8 cellular contexts compared by ENCODE assay signal in genomic region chr5:53095931-53096525, GRCh38. TPM values are rescaled to one million over a fixed set of nuclear protein-coding genes. Genes with fewer than 3 reads are reported as not detected.
DNase-seq lines count a peak whose midpoint lies in the region; ATAC-seq and TF ChIP-seq lines count a peak whose summit lies in the region.

No MANE protein-coding gene starts in this region.

- CTCF ChIA-PET in Panc1 (lab: Charles Lee): no interaction called here

- H3K4me3 Mint-ChIP-seq in CD14-positive monocyte (no peak overlapping the region), type B pancreatic cell (no peak overlapping the region)

- H3K4me1 Mint-ChIP-seq in CD14-positive monocyte (no peaks in the 10 kb centered on the region), type B pancreatic cell (ENCODE audit: unreplicated experiment) (peaks cover 10% of the 10 kb centered on the region)

- ATAC-seq in GM19035 (IDR thresholded peaks at IDR 0.05; ENCODE audit: unreplicated experiment): peak; percentile 87
- ATAC-seq in HG03460 (IDR thresholded peaks at IDR 0.05; ENCODE audit: unreplicated experiment): peak; percentile 56
- peak; percentile 37; the same call in 1 of the 2 replicates for ATAC-seq in Panc1
- peak; percentile 76 for ATAC-seq in omental fat pad (ENCODE audit: low FRiP score)

- H3K27ac Mint-ChIP-seq in CD14-positive monocyte (no peak overlapping the region), type B pancreatic cell (no peak overlapping the region)

- BruUV-seq in Panc1 (replicated peaks; lab: Mats Ljungman, UMichigan): no TSS peak

- peaks cover 27 to 34% of the 10 kb centered on the region in 2 donors for H3K36me3 Mint-ChIP-seq in CD14-positive monocyte
- peaks cover 4% of the 10 kb centered on the region for H3K36me3 Mint-ChIP-seq in type B pancreatic cell

- H3K36me3 ChIP-seq in Panc1 (ENCODE audit: control insufficient read depth, insufficient read depth, low read length): peaks cover 20% of the 10 kb centered on the region; the same call in 1 of the 2 replicates

- peaks cover 11% of the 10 kb centered on the region for H3K4me1 ChIP-seq in Panc1 (ENCODE audit: control insufficient read depth, insufficient read depth, low read length)

- no peak overlapping the region for H3K4me3 ChIP-seq in Panc1 (ENCODE audit: low read depth in 2 of 2, low read length in 2 of 2)
- no peak overlapping the region for H3K4me3 ChIP-seq in fibroblast of pulmonary artery (replicated peaks; ENCODE audit: low read depth, low read length)

- TF ChIP-seq CTCF in CD14-positive monocyte (IDR thresholded peaks at IDR 0.05) (peak; percentile 93), Panc1 (IDR thresholded peaks at IDR 0.05) (peak; percentile 83; the same call in 1 of the 2 replicates), fibroblast of pulmonary artery (IDR thresholded peaks at IDR 0.05; ENCODE audit: low read length, missing control alignments) (peak; percentile 85), omental fat pad (IDR thresholded peaks at IDR 0.05) (peak in 1 of 3 donors; percentile 61), type B pancreatic cell (conservative IDR thresholded peaks at IDR 0.05) (peak; percentile 94)

- no peaks in the 10 kb centered on the region for H3K27me3 ChIP-seq in Panc1 (ENCODE audit: control insufficient read depth, insufficient read depth, low read length)

- POLR2A ChIA-PET in Panc1 (lab: Charles Lee): no interaction called here

- no peak overlapping the region for H3K27ac ChIP-seq in Panc1 (ENCODE audit: low read length)

- DNase-seq in CD14-positive monocyte (ENCODE audit: low spot score): no peak
- DNase-seq in Panc1 (ENCODE audit: low read depth, low spot score): peak; percentile 73
- peak; percentile 35 for DNase-seq in activated T-helper 1 cell treated with Interleukin-2 at 50 U/mL for 16 hours (ENCODE audit: low read depth)
- peak; percentile 85 for DNase-seq in fibroblast of pulmonary artery (ENCODE audit: low read depth)
- DNase-seq in omental fat pad (ENCODE audit: low spot score): peak; percentile 68
- no peak for DNase-seq in type B pancreatic cell (ENCODE audit: extremely low spot score, unreplicated experiment)

- H3K27me3 Mint-ChIP-seq in CD14-positive monocyte (ENCODE audit: low read depth in 3 of 3) (no peaks in the 10 kb centered on the region), type B pancreatic cell (no peaks in the 10 kb centered on the region)

- H3K9me3 ChIP-seq in Panc1 (ENCODE audit: control insufficient read depth, insufficient read depth, low read depth, low read length): no peaks in the 10 kb centered on the region

- intact Hi-C loops in CD14-positive monocyte (cut with micrococcal nuclease): loop anchor here (5.0 to 10.0 kb wide), 2 partner anchors 149 to 151 kb away; no protein-coding TSS in a partner anchor
- intact Hi-C loops in Panc1 (cut with micrococcal nuclease; ENCODE audit: unreplicated experiment): loop anchor here (1.0 kb wide), 1 partner anchor 148 kb away; no protein-coding TSS in a partner anchor

- in situ Hi-C loops in Panc1 (cut with HindIII; ENCODE audit: low pct_unique_long_range_greater_than_20kb, low sequenced_read_pairs): no loop called here

- no peaks in the 10 kb centered on the region for H3K9me3 Mint-ChIP-seq in CD14-positive monocyte
- H3K9me3 Mint-ChIP-seq in type B pancreatic cell: no peaks in the 10 kb centered on the region

RNA-seq across cellular contexts. Expression of gene MOCS2, which starts 13.5 kb away (rescaled TPM):
- polyA plus RNA-seq in CD14-positive monocyte: 10 to 100 TPM; 18.4 to 20.5 TPM
- total RNA-seq in Panc1 (2021; ENCODE audit: unreplicated experiment) (39.5 TPM), omental fat pad (10 to 100 TPM; 24.1 to 45.3 (median 37.6) TPM), type B pancreatic cell (ENCODE audit: low replicate concordance) (17.3 and 22.5 TPM in 2 replicates)
- polyA plus RNA-seq in Panc1 (2012; ENCODE audit: insufficient read length): 18.4 TPM

Comparison
In these comparisons a context has a peak if more than half of its experiments do, and no peak if none do; other contexts are left out.
1. DNase-seq: peak in Panc1 (single experiment), activated T-helper 1 cell treated with Interleukin-2 at 50 U/mL for 16 hours (single experiment), fibroblast of pulmonary artery (single experiment) and omental fat pad (single experiment); none in CD14-positive monocyte (single experiment) and type B pancreatic cell (single experiment).
2. ATAC-seq: peak in every context shown above with its lines; median percentile 87 in GM19035; 76 in omental fat pad; 56 in HG03460; 37 in Panc1.